ENCODE assay signal across 9 cellular contexts in genomic region chrX:120308959-120309872, GRCh38. TPM values are rescaled to one million over a fixed set of nuclear protein-coding genes. Genes with fewer than 3 reads are reported as not detected.
DNase-seq lines count a peak whose midpoint lies in the region; ATAC-seq and TF ChIP-seq lines count a peak whose summit lies in the region.
"Had no signal": no experiment of that assay in that cellular context is flagged by ENCODE, and none has a peak within 500 bp of the region (broad histone marks: within the 10 kb centered on the region; RNA-seq: fewer than 3 reads in every experiment).

No MANE protein-coding gene starts in this region.

- TF ChIP-seq POLR2A in gastroesophageal sphincter (IDR thresholded peaks at IDR 0.05) (no peak), suprapubic skin (IDR thresholded peaks at IDR 0.05) (no peak)

- ATAC-seq in GM18868 (IDR thresholded peaks at IDR 0.05; ENCODE audit: unreplicated experiment) (peak; percentile 90), HG03103 (IDR thresholded peaks at IDR 0.05; ENCODE audit: low read depth, unreplicated experiment) (peak; percentile 92), gastroesophageal sphincter (peak; percentile 57), omental fat pad (ENCODE audit: low FRiP score) (peak; percentile 87)
- ATAC-seq in activated T-helper 17 cell treated with anti-CD3 and anti-CD28 coated beads, Interleukin-2, amount 50 U/mL, for 72 hours (replicated peaks) = peak; percentile 97

- H3K4me3 Mint-ChIP-seq in activated T-helper 17 cell treated with anti-CD3 and anti-CD28 coated beads, Interleukin-2, amount 50 U/mL, for 72 hours = peak overlapping the region; percentile 91

- H3K36me3 ChIP-seq in gastroesophageal sphincter (no peaks in the 10 kb centered on the region), suprapubic skin (no peaks in the 10 kb centered on the region)

- H3K27me3 ChIP-seq in gastroesophageal sphincter (peaks cover 53% of the 10 kb centered on the region), suprapubic skin (no peaks in the 10 kb centered on the region)

- no peaks in the 10 kb centered on the region for H3K9me3 Mint-ChIP-seq in activated T-helper 17 cell treated with anti-CD3 and anti-CD28 coated beads, Interleukin-2, amount 50 U/mL, for 72 hours

- H3K27ac ChIP-seq in 22Rv1 (no peak overlapping the region), gastroesophageal sphincter (no peak overlapping the region), suprapubic skin (no peak overlapping the region)

- H3K4me1 Mint-ChIP-seq in activated T-helper 17 cell treated with anti-CD3 and anti-CD28 coated beads, Interleukin-2, amount 50 U/mL, for 72 hours = peaks cover 6% of the 10 kb centered on the region

- no peak for TF ChIP-seq EP300 in gastroesophageal sphincter (IDR thresholded peaks at IDR 0.05)
- no peak for TF ChIP-seq EP300 in suprapubic skin (IDR thresholded peaks at IDR 0.05)

- H3K4me3 ChIP-seq in gastroesophageal sphincter (peak overlapping the region in 1 of 2 donors; percentile 47), suprapubic skin (peak overlapping the region; percentile 50)

- 31% methylated on average over 19 of the region's 52 CpGs; no CpG with 5 or more reads in 1 of the 2 donors for whole genome bisulfite sequencing in gastroesophageal sphincter (ENCODE audit: low coverage in 1 of 2), 2 donors
- WGBS in suprapubic skin = 49% methylated on average over 34 of the region's 52 CpGs

- peaks cover 6% of the 10 kb centered on the region for H3K36me3 Mint-ChIP-seq in activated T-helper 17 cell treated with anti-CD3 and anti-CD28 coated beads, Interleukin-2, amount 50 U/mL, for 72 hours (ENCODE audit: low read depth)

- H3K9me3 ChIP-seq in gastroesophageal sphincter (no peaks in the 10 kb centered on the region), suprapubic skin (no peaks in the 10 kb centered on the region)

- peak; percentile 70 for TF ChIP-seq CTCF in 22Rv1 (IDR thresholded peaks at IDR 0.05)
- TF ChIP-seq CTCF in gastroesophageal sphincter (IDR thresholded peaks at IDR 0.05) = peak in 1 of 4 experiments; percentile 26
- no peak for TF ChIP-seq CTCF in omental fat pad (IDR thresholded peaks at IDR 0.05)
- peak; percentile 7 to 30 for TF ChIP-seq CTCF in suprapubic skin (IDR thresholded peaks at IDR 0.05)

- peak overlapping the region; percentile 73 for H3K27ac Mint-ChIP-seq in activated T-helper 17 cell treated with anti-CD3 and anti-CD28 coated beads, Interleukin-2, amount 50 U/mL, for 72 hours

- H3K4me1 ChIP-seq in gastroesophageal sphincter (peaks cover 0 to 31% (median 4%) of the 10 kb centered on the region in 3 donors), suprapubic skin (peaks cover 18% of the 10 kb centered on the region)

- H3K27me3 Mint-ChIP-seq in activated T-helper 17 cell treated with anti-CD3 and anti-CD28 coated beads, Interleukin-2, amount 50 U/mL, for 72 hours = peaks cover 5% of the 10 kb centered on the region

- DNase-seq in NCI-H69 (lab: John Stamatoyannopoulos, UW) (peak; percentile 86), omental fat pad (ENCODE audit: low spot score) (peak; percentile 29), suprapubic skin (ENCODE audit: low spot score in 2 of 2) (peak in 1 of 2 donors; percentile 64)
- DNase-seq: DND-41 had no signal

RNA-seq across cellular contexts. Expression of gene TMEM255A, which starts 2.0 kb away (rescaled TPM):
- under 1 TPM in 1 of 2 donors, not detected in 1; 0.08 TPM for total RNA-seq in activated T-helper 17 cell treated with anti-CD3 and anti-CD28 coated beads, Interleukin-2, amount 50 U/mL, for 72 hours
- total RNA-seq in gastroesophageal sphincter (1 to 10 TPM in 3 of 4 donors, under 1 TPM in 1; 0.16 to 8.9 (median 4.1) TPM), omental fat pad (10 to 100 TPM in 1 of 4 donors, 1 to 10 TPM in 3; 1.1 to 12.0 (median 4.8) TPM), suprapubic skin (1 to 10 TPM in 3 of 4 donors, under 1 TPM in 1; 0.72 to 1.7 (median 1.6) TPM)

RNA-seq across cellular contexts. Expression of gene ATP1B4, which starts 52.7 kb away (rescaled TPM):
- not detected for total RNA-seq in activated T-helper 17 cell treated with anti-CD3 and anti-CD28 coated beads, Interleukin-2, amount 50 U/mL, for 72 hours
- total RNA-seq in gastroesophageal sphincter (not detected), omental fat pad (not detected), suprapubic skin (not detected)

RNA-seq across cellular contexts. Expression of gene ZBTB33, which starts 58.6 kb away (rescaled TPM):
- total RNA-seq in activated T-helper 17 cell treated with anti-CD3 and anti-CD28 coated beads, Interleukin-2, amount 50 U/mL, for 72 hours = 10 to 100 TPM; 14.4 to 14.7 TPM
- total RNA-seq in gastroesophageal sphincter (10 to 100 TPM in 2 of 4 donors, 1 to 10 TPM in 2; 8.1 to 14.5 (median 10.0) TPM), omental fat pad (10 to 100 TPM; 10.9 to 19.7 (median 11.5) TPM), suprapubic skin (10 to 100 TPM; 19.5 to 29.7 (median 25.5) TPM)

Comparison
In these comparisons a context has a peak if more than half of its experiments do, and no peak if none do; other contexts are left out.
1. CTCF ChIP-seq: peak in 22Rv1 (single experiment) and suprapubic skin (2 of 2); none in omental fat pad (0 of 3).
2. Peak in every context shown above with its lines, with median percentiles within 50 percentile points of each other: ATAC-seq.